Comparison of ENCODE assay signal across 1 cellular context in the genomic region with DNA sequence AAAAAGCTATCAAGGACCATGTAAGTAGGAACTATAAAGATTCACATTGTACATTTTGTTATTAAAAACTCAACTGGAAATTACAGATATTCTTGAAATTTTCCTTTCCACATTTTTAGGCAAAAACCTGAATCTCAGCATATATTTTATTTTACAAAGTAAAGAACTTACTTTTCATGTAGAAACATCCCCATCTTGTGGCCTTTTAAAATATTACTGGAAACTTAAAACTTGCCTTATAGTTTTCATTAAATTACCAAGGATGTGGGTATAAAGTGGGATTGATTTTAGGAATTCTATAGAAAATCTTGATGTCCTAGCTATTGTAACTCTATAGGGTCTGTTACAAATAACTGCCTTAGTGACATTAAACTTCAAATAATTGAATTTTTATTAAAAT.
TF ChIP-seq lines count a peak whose summit lies in the region.

No MANE protein-coding gene starts in this region.

TF ChIP-seq in GM12878, 131 proteins besides CTCF, POLR2A, EP300 and RAD21:
- no peak for TF ChIP-seq SPI1 (IDR thresholded peaks at IDR 0.05; ENCODE audit: borderline replicate concordance, insufficient read depth, low read depth, low read length)
- peak; percentile 54; the same call in 1 of the 2 replicates for TF ChIP-seq SMC3 (IDR thresholded peaks at IDR 0.05; ENCODE audit: borderline replicate concordance, low read length)
TF ChIP-seq in GM12878: peak in this region for 1.
